ENCODE assay signal across 30 cellular contexts in the genomic region with DNA sequence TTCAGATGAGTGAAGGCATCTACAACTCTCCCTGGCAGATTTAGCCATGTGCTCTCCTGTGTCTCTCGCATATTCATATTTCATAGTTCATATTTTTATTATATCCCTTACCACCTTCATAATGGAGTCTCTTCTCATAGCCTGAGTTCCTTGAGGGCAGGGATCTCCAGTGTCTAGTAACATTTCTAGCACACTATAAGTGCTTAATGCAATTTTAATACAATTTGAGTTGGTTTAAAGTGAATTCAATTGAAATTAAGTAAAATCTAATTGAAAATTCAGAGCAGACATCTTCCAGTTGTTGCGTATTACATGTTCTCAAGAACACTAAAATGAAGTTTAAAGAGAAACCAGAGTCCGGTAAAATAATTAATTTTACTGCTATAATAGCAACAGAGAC.
"Had no signal": no experiment of that assay in that cellular context is flagged by ENCODE, and none has a peak within 500 bp of the region (broad histone marks: within the 10 kb centered on the region; RNA-seq: fewer than 3 reads in every experiment).

No MANE protein-coding gene starts in this region.

- H3K4me3 ChIP-seq: adrenal gland, body of pancreas, esophagus muscularis mucosa, gastroesophageal sphincter had no signal

- FAIRE-seq: colon had no signal

- H3K36me3 ChIP-seq: adrenal gland, esophagus muscularis mucosa, gastroesophageal sphincter had no signal

- H3K27me3 ChIP-seq: body of pancreas, esophagus muscularis mucosa, gastroesophageal sphincter had no signal

- H3K9me3 ChIP-seq: adrenal gland, body of pancreas, esophagus muscularis mucosa, gastroesophageal sphincter had no signal

- ATAC-seq: activated CD4-positive, alpha-beta T cell treated with anti-CD3 and anti-CD28 coated beads for 36 hours; activated CD8-positive, alpha-beta memory T cell treated with anti-CD3 and anti-CD28 coated beads, Interleukin-2, amount 10 ng/mL, durations not matched to agents 7 days and 5 days; activated CD8-positive, alpha-beta T cell treated with anti-CD3 and anti-CD28 coated beads, Interleukin-2, amount 10 ng/mL, durations not matched to agents 7 days and 5 days; activated naive CD8-positive, alpha-beta T cell treated with anti-CD3 and anti-CD28 coated beads, Interleukin-2, amount 50 U/mL, for 24 hours; body of pancreas; effector memory CD8-positive, alpha-beta T cell; gastroesophageal sphincter; T-helper 17 cell had no signal

- DNase-seq: activated CD4-positive, alpha-beta memory T cell treated with anti-CD3 and anti-CD28 coated beads for 36 hours; activated CD4-positive, alpha-beta T cell treated with anti-CD3 and anti-CD28 coated beads for 36 hours; activated CD4-positive, alpha-beta T cell treated with anti-CD3 and anti-CD28 coated beads, Interleukin-2, amount 10 ng/mL, durations not matched to agents 24 days and 14 days; activated CD4-positive, CD25-positive, alpha-beta regulatory T cell; activated CD4-positive, CD25-positive, alpha-beta regulatory T cell treated with anti-CD3 and anti-CD28 coated beads, Interleukin-2, amount 50 U/mL, for 72 hours; activated CD8-positive, alpha-beta memory T cell treated with anti-CD3 and anti-CD28 coated beads, Interleukin-2, amount 10 ng/mL, durations not matched to agents 7 days and 5 days; activated CD8-positive, alpha-beta memory T cell treated with anti-CD3 and anti-CD28 coated beads, Interleukin-2, amount 50 U/mL, for 4 hours; activated CD8-positive, alpha-beta T cell treated with anti-CD3 and anti-CD28 coated beads, Interleukin-2, amount 10 ng/mL, durations not matched to agents 7 days and 5 days; activated effector memory CD4-positive, alpha-beta T cell treated with anti-CD3 and anti-CD28 coated beads, Interleukin-2, amount 50 U/mL, for 16 hours; activated naive CD4-positive, alpha-beta T cell treated with anti-CD3 and anti-CD28 coated beads for 36 hours; activated naive CD8-positive, alpha-beta T cell treated with anti-CD3 and anti-CD28 coated beads for 36 hours; activated naive CD8-positive, alpha-beta T cell treated with anti-CD3 and anti-CD28 coated beads, Interleukin-2, amount 50 U/mL, for 24 hours; activated T-cell treated with anti-CD3 and anti-CD28 coated beads, Interleukin-2, amount 50 U/mL, for 1 hour; activated T-cell treated with anti-CD3 and anti-CD28 coated beads, Interleukin-2, amount 50 U/mL, for 48 hours; adrenal gland; amygdala; aorta; body of pancreas; caudate nucleus; cortex of kidney; dermis blood vessel endothelial cell; effector CD4-positive, alpha-beta T cell; effector memory CD8-positive, alpha-beta T cell; erythroblast; foreskin melanocyte; T-helper 17 cell; T1000 had no signal

- H3K4me1 ChIP-seq: adrenal gland, body of pancreas, esophagus muscularis mucosa, gastroesophageal sphincter had no signal

- H3K27ac ChIP-seq: adrenal gland, body of pancreas, esophagus muscularis mucosa, gastroesophageal sphincter had no signal
